14 cellular contexts compared by ENCODE assay signal in the genomic region with DNA sequence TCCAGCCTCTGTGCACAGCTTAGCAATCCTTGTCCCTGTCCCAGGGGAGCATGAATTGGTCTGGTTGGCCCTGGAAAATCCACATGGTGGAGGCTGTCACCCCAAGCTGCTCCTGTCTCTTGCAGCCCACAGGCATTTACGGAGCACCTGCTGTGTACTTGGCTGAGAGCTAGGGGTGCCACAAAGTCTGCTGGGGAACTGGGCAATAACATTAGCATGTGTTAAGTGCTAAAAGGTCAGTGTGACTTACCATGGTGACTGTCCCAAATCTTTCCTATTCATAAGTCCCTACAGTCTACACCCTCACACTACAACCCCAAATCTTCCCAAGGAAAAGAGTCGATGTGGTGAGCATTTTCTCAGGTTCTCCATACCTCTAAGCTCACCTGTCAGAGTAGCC. TPM values are rescaled to one million over a fixed set of nuclear protein-coding genes. Genes with fewer than 3 reads are reported as not detected.
"Had no signal": no experiment of that assay in that cellular context is flagged by ENCODE, and none has a peak within 500 bp of the region (broad histone marks: within the 10 kb centered on the region; RNA-seq: fewer than 3 reads in every experiment).

No MANE protein-coding gene starts in this region.

- H3K4me1 ChIP-seq: pancreas had no signal

- H3K9me3 ChIP-seq: colonic mucosa, esophagus squamous epithelium, mucosa of descending colon, pancreas, transverse colon had no signal

- ATAC-seq: left colon; mucosa of descending colon; naive thymus-derived CD8-positive, alpha-beta T cell; pancreas had no signal

- H3K27me3 ChIP-seq: colonic mucosa, esophagus squamous epithelium, pancreas, transverse colon had no signal

- H3K27ac ChIP-seq: colonic mucosa, pancreas, transverse colon had no signal

- H3K36me3 ChIP-seq: colonic mucosa, esophagus squamous epithelium, pancreas, transverse colon had no signal

- H3K4me3 ChIP-seq: colonic mucosa, esophagus squamous epithelium, mucosa of descending colon, pancreas, skin epidermis, transverse colon had no signal

- DNase-seq: activated CD4-positive, alpha-beta T cell treated with anti-CD3 and anti-CD28 coated beads, Interleukin-2, amount 50 U/mL, for 48 hours; activated naive CD4-positive, alpha-beta T cell treated with anti-CD3 and anti-CD28 coated beads, Interleukin-2, amount 50 U/mL, for 16 hours; colonic mucosa; esophagus squamous epithelium; left colon; mucosa of descending colon; naive thymus-derived CD8-positive, alpha-beta T cell; pancreas; stimulated activated CD4-positive, alpha-beta T cell treated with anti-CD3 and anti-CD28 coated beads, Interleukin-15, amount 100 ng/mL, for 24 hours; stimulated activated CD4-positive, alpha-beta T cell treated with anti-CD3 and anti-CD28 coated beads, Interleukin-4, amount 100 ng/mL, for 24 hours; stimulated activated naive CD4-positive, alpha-beta T cell; transverse colon had no signal

RNA-seq across cellular contexts. Expression of a gene that starts 53.6 kb away (rescaled TPM):
- total RNA-seq: lung microvascular endothelial cell had no signal
